Comparison of ENCODE assay signal across 18 cellular contexts in genomic region chr20:36936341-36936740, GRCh38. TPM values are rescaled to one million over a fixed set of nuclear protein-coding genes. Genes with fewer than 3 reads are reported as not detected.
A peak's percentile ranks its signal among the peaks of the same experiment; 100 is the strongest.
DNase-seq lines count a peak whose midpoint lies in the region; ATAC-seq and TF ChIP-seq lines count a peak whose summit lies in the region.
"Had no signal": no experiment of that assay in that cellular context is flagged by ENCODE, and none has a peak within 500 bp of the region (broad histone marks: within the 10 kb centered on the region; RNA-seq: fewer than 3 reads in every experiment).

No MANE protein-coding gene starts in this region.

- peaks cover 55% of the 10 kb centered on the region for H3K4me1 ChIP-seq in effector memory CD4-positive, alpha-beta T cell (ENCODE audit: control insufficient read depth, insufficient read depth, low read length, poor library complexity, severe bottlenecking)
- H3K4me1 ChIP-seq in uterus (peaks cover 0 to 1% of the 10 kb centered on the region in 2 donors), GM23338 (ENCODE audit: insufficient read depth) (no peaks in the 10 kb centered on the region)

- DNase-seq in Right ventricle myocardium inferior (ENCODE audit: missing footprints) (no peak), left cardiac atrium (no peak), sciatic nerve (ENCODE audit: low spot score) (peak; percentile 30), uterus (no peak), GM23338 (ENCODE audit: low spot score) (no peak), SIG-M5 treated with dmso at 0.1 percent for 504 hours (lab: John Stamatoyannopoulos, UW; ENCODE audit: unreplicated experiment) (no peak)
- DNase-seq in effector memory CD4-positive, alpha-beta T cell = no peak
- no peak for DNase-seq in stimulated activated CD4-positive, alpha-beta T cell treated with anti-CD3 and anti-CD28 coated beads, Interleukin-15, amount 100 ng/mL, for 24 hours
- DNase-seq: activated CD4-positive, alpha-beta T cell treated with anti-CD3 and anti-CD28 coated beads for 4 hours; activated T-cell treated with anti-CD3 and anti-CD28 coated beads, Interleukin-2, amount 50 U/mL, for 72 hours; anterior cingulate cortex; Calu3; kidney glomerular epithelial cell; NCI-H1092; NCI-H526; occipital lobe; PC-3 had no signal

- H3K27ac Mint-ChIP-seq in GM23338 = no peak overlapping the region

- H3K36me3 ChIP-seq in effector memory CD4-positive, alpha-beta T cell (ENCODE audit: control insufficient read depth, insufficient read depth, low read length) = peaks cover 73% of the 10 kb centered on the region
- H3K36me3 ChIP-seq in uterus (peaks cover 0 to 3% of the 10 kb centered on the region in 2 donors), GM23338 (ENCODE audit: insufficient read depth) (peaks cover 6% of the 10 kb centered on the region)

- peak overlapping the region; percentile 13 for H3K27ac ChIP-seq in effector memory CD4-positive, alpha-beta T cell (ENCODE audit: insufficient read depth, low read length, poor library complexity, severe bottlenecking)
- H3K27ac ChIP-seq in uterus (peak overlapping the region; percentile 46 to 67), GM23338 (ENCODE audit: low read depth) (no peak overlapping the region)
- H3K27ac ChIP-seq: SK-N-MC had no signal

- no peak overlapping the region for H2AFZ ChIP-seq in GM23338

- no peaks in the 10 kb centered on the region for H3F3A ChIP-seq in GM23338 (replicated peaks; ENCODE audit: low read depth)

- H4K20me1 ChIP-seq in GM23338 (replicated peaks; ENCODE audit: insufficient read depth) = no peaks in the 10 kb centered on the region

- H3K4me3 ChIP-seq in effector memory CD4-positive, alpha-beta T cell (ENCODE audit: insufficient read depth, low read depth, low read length, poor library complexity, severe bottlenecking) = no peak overlapping the region
- no peak overlapping the region for H3K4me3 ChIP-seq in uterus
- no peak overlapping the region for H3K4me3 ChIP-seq in GM23338
- H3K4me3 ChIP-seq: SK-N-MC had no signal

- peaks cover 2% of the 10 kb centered on the region; the same call in 2 of the 3 replicates for H3K4me1 Mint-ChIP-seq in GM23338

- no peaks in the 10 kb centered on the region for H3K9me2 ChIP-seq in GM23338 (ENCODE audit: insufficient read depth)

- no peaks in the 10 kb centered on the region for H3K27me3 ChIP-seq in effector memory CD4-positive, alpha-beta T cell (replicated peaks; ENCODE audit: control insufficient read depth, insufficient read depth, low read length, poor library complexity, severe bottlenecking)
- no peaks in the 10 kb centered on the region for H3K27me3 ChIP-seq in uterus
- H3K27me3 ChIP-seq in GM23338 (ENCODE audit: insufficient read depth) = no peaks in the 10 kb centered on the region

- peaks cover 1% of the 10 kb centered on the region for H3K27me3 Mint-ChIP-seq in GM23338 (ENCODE audit: insufficient read depth, low read depth, poor library complexity)

- no peaks in the 10 kb centered on the region for H3K9me3 ChIP-seq in effector memory CD4-positive, alpha-beta T cell (ENCODE audit: control insufficient read depth, low read length)
- no peaks in the 10 kb centered on the region for H3K9me3 ChIP-seq in uterus

- TF ChIP-seq CTCF in uterus (IDR thresholded peaks at IDR 0.05) = no peak
- TF ChIP-seq CTCF in GM23338 (conservative IDR thresholded peaks at IDR 0.05; ENCODE audit: low read depth in 2 of 2) = no peak

- no peak for TF ChIP-seq POLR2A in uterus (IDR thresholded peaks at IDR 0.05)

- no peak overlapping the region for H3K4me2 ChIP-seq in GM23338

- no peaks in the 10 kb centered on the region for H3K79me2 ChIP-seq in GM23338 (replicated peaks; ENCODE audit: insufficient read depth)

- intact Hi-C loops in Right ventricle myocardium inferior (cut with DNase I) = no loop called here
- intact Hi-C loops in left cardiac atrium (cut with DNase I) = no loop called here
- intact Hi-C loops in sciatic nerve (cut with DNase I) = no loop called here
- intact Hi-C loops in uterus (cut with DNase I; ENCODE audit: low total_unique reads) = no loop called here

- H3K36me3 Mint-ChIP-seq in GM23338 (ENCODE audit: low read depth) = peaks cover 19% of the 10 kb centered on the region; the same call in 2 of the 3 replicates

- no peaks in the 10 kb centered on the region for H3K9me3 Mint-ChIP-seq in GM23338
- H3K9me3 Mint-ChIP-seq: activated T-cell treated with anti-CD3 and anti-CD28 coated beads, Interleukin-2, amount 50 U/mL, for 72 hours had no signal

- no peak overlapping the region for H3K4me3 Mint-ChIP-seq in GM23338
- H3K4me3 Mint-ChIP-seq: activated T-cell treated with anti-CD3 and anti-CD28 coated beads, Interleukin-2, amount 50 U/mL, for 72 hours had no signal

- ATAC-seq in Right ventricle myocardium inferior = peak; percentile 1
- no peak for ATAC-seq in left cardiac atrium
- no peak for ATAC-seq in sciatic nerve
- ATAC-seq in GM23338 = no peak
- ATAC-seq: activated T-cell treated with anti-CD3 and anti-CD28 coated beads, Interleukin-2, amount 50 U/mL, for 72 hours; PC-3 had no signal

TF ChIP-seq in GM23338, 12 proteins besides CTCF, POLR2A, EP300 and RAD21 (continues in another document):
- TF ChIP-seq CREB1 (CRISPR knock-in tag; IDR thresholded peaks at IDR 0.05; ENCODE audit: low read depth) (no peak), STAT1 (IDR thresholded peaks at IDR 0.05; ENCODE audit: unreplicated experiment) (no peak), NANOG (IDR thresholded peaks at IDR 0.05; ENCODE audit: borderline replicate concordance) (no peak), ZNF462 (CRISPR knock-in tag; IDR thresholded peaks at IDR 0.05) (no peak), EZH2phosphoT487 (IDR thresholded peaks at IDR 0.05; ENCODE audit: unreplicated experiment) (no peak)

RNA-seq across cellular contexts. Expression of gene SAMHD1, which starts 15.2 kb away (rescaled TPM):
- total RNA-seq in Right ventricle myocardium inferior = 52.2 TPM
- total RNA-seq in left cardiac atrium = 100 to 1,000 TPM; 110 to 113 TPM
- 349 TPM for total RNA-seq in sciatic nerve
- 100 to 1,000 TPM in 3 of 4 donors, 10 to 100 TPM in 1; 76.8 to 172 (median 104) TPM for total RNA-seq in uterus
- 45.4 and 50.3 TPM in 2 replicates for total RNA-seq in GM23338 (2014; rRNA removed; shearing (Covaris generic))
- polyA plus RNA-seq in GM23338 (2016; fragmentation: Nextera tagmentation; extraction: Ambion mirVana) = 19.5 and 21.9 TPM in 2 replicates
